Comparison of ENCODE assay signal across 9 cellular contexts in genomic region chr14:69612014-69612758, GRCh38. TPM values are rescaled to one million over a fixed set of nuclear protein-coding genes. Genes with fewer than 3 reads are reported as not detected.
DNase-seq lines count a peak whose midpoint lies in the region; ATAC-seq, FAIRE-seq and TF ChIP-seq lines count a peak whose summit lies in the region.
"Had no signal": no experiment of that assay in that cellular context is flagged by ENCODE, and none has a peak within 500 bp of the region (broad histone marks: within the 10 kb centered on the region; RNA-seq: fewer than 3 reads in every experiment).

No MANE protein-coding gene starts in this region.

- ATAC-seq in DND-41 (ENCODE audit: insufficient read depth, low read depth): peak; percentile 57

- CTCF ChIA-PET in activated CD4-positive, alpha-beta memory T cell treated with anti-CD3 and anti-CD28 coated beads for 36 hours (lab: Charles Lee): interaction anchor here (0.9 to 3.3 kb wide), 13 partner anchors 8 to 154 kb away, joined by 3 to 26 read pairs (median 5); partner anchors contain the start of gene SRSF5
- CTCF ChIA-PET in endothelial cell of umbilical vein (lab: Charles Lee): interaction anchor here (0.8 to 3.5 kb wide), 11 partner anchors 10 to 115 kb away, joined by 3 to 19 read pairs (median 5); no protein-coding TSS in a partner anchor

- H3K4me3 Mint-ChIP-seq in activated CD4-positive, alpha-beta memory T cell treated with anti-CD3 and anti-CD28 coated beads for 36 hours: peak overlapping the region; percentile 97

- H3K27me3 ChIP-seq in DND-41 (ENCODE audit: insufficient read depth, low read length, poor library complexity) (no peaks in the 10 kb centered on the region), H7 (ENCODE audit: control insufficient read depth, insufficient read depth, low read length) (peaks cover 3% of the 10 kb centered on the region), endothelial cell of umbilical vein (ENCODE audit: control insufficient read depth in 2 of 2, insufficient read depth in 2 of 2, low read length in 2 of 2) (no peaks in the 10 kb centered on the region), testis (no peaks in the 10 kb centered on the region)

- intact Hi-C loops in activated CD4-positive, alpha-beta memory T cell treated with anti-CD3 and anti-CD28 coated beads for 36 hours (cut with micrococcal nuclease): loop anchor here (2.0 to 10.0 kb wide), 5 partner anchors 73 to 1273 kb away; partner anchors contain the start of genes DCAF5, TTC9 and ZFP36L1
- intact Hi-C loops in endothelial cell of umbilical vein (cut with micrococcal nuclease) (loop anchor here (1.0 to 2.0 kb wide), 2 partner anchors 13 to 39 kb away; no protein-coding TSS in a partner anchor), testis (cut with DNase I; ENCODE audit: low total_unique reads) (no loop called here)

- WGBS in testis, 2 donors: 1 to 2% methylated on average over 19 to 35 of the region's 47 CpGs

- peaks cover 44% of the 10 kb centered on the region for H3K36me3 Mint-ChIP-seq in activated CD4-positive, alpha-beta memory T cell treated with anti-CD3 and anti-CD28 coated beads for 36 hours

- H3K4me2 ChIP-seq in DND-41 (ENCODE audit: insufficient read depth, low read length) (peak overlapping the region; percentile 77), endothelial cell of umbilical vein (ENCODE audit: insufficient read depth, low read length) (peak overlapping the region; percentile 68)

- DNase-seq in DND-41: peak; percentile 51
- peak; percentile 47 for DNase-seq in H7
- DNase-seq in MV-4-11 (lab: John Stamatoyannopoulos, UW): peak; percentile 37
- DNase-seq in activated CD4-positive, alpha-beta memory T cell treated with anti-CD3 and anti-CD28 coated beads for 36 hours: peak; percentile 61
- peak; percentile 51 for DNase-seq in endothelial cell of umbilical vein (ENCODE audit: low read depth, low spot score)
- DNase-seq in midbrain (lab: John Stamatoyannopoulos, UW): peak; percentile 52
- DNase-seq in testis: peak; percentile 34
- no peak for DNase-seq in epidermal melanocyte (ENCODE audit: insufficient read length, low spot score)

- dilution Hi-C loops in endothelial cell of umbilical vein (cut with MboI; ENCODE audit: extremely low pct_ligation_motif_present, low sequenced_read_pairs): no loop called here

- POLR2A ChIA-PET in activated CD4-positive, alpha-beta memory T cell treated with anti-CD3 and anti-CD28 coated beads for 36 hours (lab: Charles Lee): interaction anchor here (0.7 to 4.1 kb wide), 16 partner anchors 10 to 155 kb away, joined by 3 to 33 read pairs (median 6); partner anchors contain the start of gene SRSF5
- POLR2A ChIA-PET in endothelial cell of umbilical vein (lab: Charles Lee): interaction anchor here (1.1 to 1.5 kb wide), 3 partner anchors 101 to 155 kb away, joined by 3 to 5 read pairs (median 4); partner anchors contain the start of gene SRSF5

- BruUV-seq in endothelial cell of umbilical vein (replicated peaks; lab: Mats Ljungman, UMichigan): no TSS peak

- peaks cover 59% of the 10 kb centered on the region for H3K4me1 ChIP-seq in DND-41 (ENCODE audit: insufficient read depth, low read length)
- peaks cover 34% of the 10 kb centered on the region for H3K4me1 ChIP-seq in endothelial cell of umbilical vein (ENCODE audit: control insufficient read depth, extremely low read depth, insufficient read depth, low read length)
- H3K4me1 ChIP-seq in testis: peaks cover 43% of the 10 kb centered on the region

- H3K27ac ChIP-seq in DND-41 (ENCODE audit: low read length): peak overlapping the region; percentile 13
- peak overlapping the region; percentile 89 for H3K27ac ChIP-seq in endothelial cell of umbilical vein (ENCODE audit: insufficient read depth, low read depth, low read length)
- peak overlapping the region; percentile 93 to 99 for H3K27ac ChIP-seq in testis

- H3K9me1 ChIP-seq in endothelial cell of umbilical vein (replicated peaks; ENCODE audit: control insufficient read depth, extremely low read depth, insufficient read depth, low read length): no peaks in the 10 kb centered on the region

- H4K20me1 ChIP-seq in DND-41 (ENCODE audit: insufficient read depth, low read length) (no peaks in the 10 kb centered on the region), endothelial cell of umbilical vein (replicated peaks; ENCODE audit: control insufficient read depth, extremely low read depth, insufficient read depth, low read length) (no peaks in the 10 kb centered on the region)

- H3K9me3 ChIP-seq in DND-41 (ENCODE audit: insufficient read depth, low read length, severe bottlenecking): no peaks in the 10 kb centered on the region
- no peaks in the 10 kb centered on the region for H3K9me3 ChIP-seq in endothelial cell of umbilical vein (replicated peaks; ENCODE audit: control insufficient read depth, insufficient read depth, low read length)
- no peaks in the 10 kb centered on the region for H3K9me3 ChIP-seq in testis

- peak overlapping the region; percentile 63 for H3K9ac ChIP-seq in DND-41 (ENCODE audit: low read depth, low read length)
- peak overlapping the region; percentile 92 for H3K9ac ChIP-seq in endothelial cell of umbilical vein (replicated peaks; ENCODE audit: extremely low read depth, insufficient read depth, low read length)

- H3K36me3 ChIP-seq in DND-41 (ENCODE audit: insufficient read depth, low read length): no peaks in the 10 kb centered on the region
- no peaks in the 10 kb centered on the region for H3K36me3 ChIP-seq in H7 (replicated peaks; ENCODE audit: control insufficient read depth, insufficient read depth, low read length)
- no peaks in the 10 kb centered on the region for H3K36me3 ChIP-seq in endothelial cell of umbilical vein (ENCODE audit: control insufficient read depth in 2 of 2, extremely low read depth in 1 of 2, insufficient read depth in 2 of 2, low read length in 2 of 2)
- H3K36me3 ChIP-seq in testis (ENCODE audit: low read depth, missing control alignments): no peaks in the 10 kb centered on the region

- peak; percentile 61 for FAIRE-seq in endothelial cell of umbilical vein (lab: Jason Lieb, UNC)
- FAIRE-seq: TTC549 had no signal

- H3K4me1 Mint-ChIP-seq in activated CD4-positive, alpha-beta memory T cell treated with anti-CD3 and anti-CD28 coated beads for 36 hours (ENCODE audit: low read depth): peaks cover 51% of the 10 kb centered on the region

- H2AFZ ChIP-seq in DND-41 (ENCODE audit: low read depth, low read length) (peak overlapping the region; percentile 57), endothelial cell of umbilical vein (ENCODE audit: low read depth, low read length) (peak overlapping the region; percentile 89)

- H3K27me3 Mint-ChIP-seq in activated CD4-positive, alpha-beta memory T cell treated with anti-CD3 and anti-CD28 coated beads for 36 hours: no peaks in the 10 kb centered on the region

- no peak for TF ChIP-seq POLR2A in endothelial cell of umbilical vein (IDR thresholded peaks at IDR 0.05; ENCODE audit: low read depth, low read length)
- TF ChIP-seq POLR2A in testis (IDR thresholded peaks at IDR 0.05): no peak

- H3K79me2 ChIP-seq in DND-41 (ENCODE audit: insufficient read depth, low read length): peaks cover 36% of the 10 kb centered on the region
- H3K79me2 ChIP-seq in endothelial cell of umbilical vein (ENCODE audit: control insufficient read depth, insufficient read depth, low read length): peaks cover 44% of the 10 kb centered on the region

- H3K9me3 Mint-ChIP-seq in activated CD4-positive, alpha-beta memory T cell treated with anti-CD3 and anti-CD28 coated beads for 36 hours: no peaks in the 10 kb centered on the region

- TF ChIP-seq CTCF in DND-41 (IDR thresholded peaks at IDR 0.05; ENCODE audit: borderline replicate concordance, extremely low read depth, low read length, poor library complexity, severe bottlenecking): no peak
- no peak for TF ChIP-seq CTCF in endothelial cell of umbilical vein (IDR thresholded peaks at IDR 0.05; ENCODE audit: extremely low read depth in 1 of 2, insufficient read depth in 1 of 2, low read depth in 1 of 2, low read length in 2 of 2)
- TF ChIP-seq CTCF in testis (IDR thresholded peaks at IDR 0.05): no peak

- H3K4me3 ChIP-seq in DND-41 (ENCODE audit: low read depth in 1 of 2, low read length in 2 of 2) (peak overlapping the region; percentile 34 to 84; a peak in 3 of 4 replicates), H7 (ENCODE audit: insufficient read depth, low read depth, low read length) (peak overlapping the region; percentile 71), endothelial cell of umbilical vein (replicated peaks in 1 of 3; ENCODE audit: insufficient read depth in 1 of 3, low read depth in 1 of 3, low read length in 3 of 3) (peak overlapping the region; percentile 94 to 97 (median 96)), testis (peak overlapping the region; percentile 84 to 88)

- H3K27ac Mint-ChIP-seq in activated CD4-positive, alpha-beta memory T cell treated with anti-CD3 and anti-CD28 coated beads for 36 hours: peak overlapping the region; percentile 98

RNA-seq across cellular contexts. Expression of gene SUSD6, which starts 0.8 kb away (rescaled TPM):
- 0.70 and 1.1 TPM in 2 replicates for total RNA-seq in H7 (2014; rRNA removed; shearing (Covaris generic))
- total RNA-seq in activated CD4-positive, alpha-beta memory T cell treated with anti-CD3 and anti-CD28 coated beads for 36 hours: 10 to 100 TPM; 69.9 to 72.2 TPM
- total RNA-seq in endothelial cell of umbilical vein (19.5 and 29.0 TPM in 2 replicates), testis (10 to 100 TPM; 38.7 to 39.5 TPM)
- polyA plus RNA-seq in endothelial cell of umbilical vein (11.7 and 13.4 TPM in 2 replicates), testis (ENCODE audit: insufficient read depth, low read depth, low replicate concordance) (27.7 TPM)
- 11.3 and 11.6 TPM in 2 replicates for polyA plus RNA-seq in endothelial cell of umbilical vein (2011; cell fraction: cytosol; rRNA removed)
- polyA plus RNA-seq in endothelial cell of umbilical vein (2011; cell fraction: nucleus; rRNA removed): 51.7 and 52.3 TPM in 2 replicates
- polyA plus RNA-seq in endothelial cell of umbilical vein (2012): 11.8 and 15.6 TPM in 2 replicates
- polyA minus RNA-seq in endothelial cell of umbilical vein: 26.7 and 32.1 TPM in 2 replicates
- 4.3 TPM for polyA minus RNA-seq in endothelial cell of umbilical vein (2011; cell fraction: cytosol; rRNA and poly(A)+ RNA removed)
- polyA minus RNA-seq in endothelial cell of umbilical vein (2011; cell fraction: nucleus; rRNA and poly(A)+ RNA removed): 26.3 and 27.4 TPM in 2 replicates

RNA-seq across cellular contexts. Expression of gene CCDC177, which starts 37.5 kb away (rescaled TPM):
- 0.04 and 0.17 TPM in 2 replicates for total RNA-seq in H7 (2014; rRNA removed; shearing (Covaris generic))
- not detected for total RNA-seq in activated CD4-positive, alpha-beta memory T cell treated with anti-CD3 and anti-CD28 coated beads for 36 hours
- not detected in 2 replicates for total RNA-seq in endothelial cell of umbilical vein
- not detected in 2 replicates for polyA plus RNA-seq in endothelial cell of umbilical vein
- polyA plus RNA-seq in endothelial cell of umbilical vein (2011; cell fraction: cytosol; rRNA removed): not detected in 2 replicates
- polyA plus RNA-seq in endothelial cell of umbilical vein (2011; cell fraction: nucleus; rRNA removed): not detected in 2 replicates
- polyA plus RNA-seq in endothelial cell of umbilical vein (2012): not detected in 2 replicates
- polyA minus RNA-seq in endothelial cell of umbilical vein: not detected in 2 replicates
- polyA minus RNA-seq in endothelial cell of umbilical vein (2011; cell fraction: cytosol; rRNA and poly(A)+ RNA removed): 0.51 TPM
- polyA minus RNA-seq in endothelial cell of umbilical vein (2011; cell fraction: nucleus; rRNA and poly(A)+ RNA removed): not detected in 2 replicates
- 1 to 10 TPM; 1.7 to 1.9 TPM for total RNA-seq in testis
- 0.63 TPM for polyA plus RNA-seq in testis (ENCODE audit: insufficient read depth, low read depth, low replicate concordance)

Comparison
In these comparisons a context has a peak if more than half of its experiments do, and no peak if none do; other contexts are left out.
1. H3K27ac ChIP-seq: peak in every context shown above with its lines; median percentile 96 in testis; 89 in endothelial cell of umbilical vein; 13 in DND-41.